11 cellular contexts compared by ENCODE assay signal in the genomic region with DNA sequence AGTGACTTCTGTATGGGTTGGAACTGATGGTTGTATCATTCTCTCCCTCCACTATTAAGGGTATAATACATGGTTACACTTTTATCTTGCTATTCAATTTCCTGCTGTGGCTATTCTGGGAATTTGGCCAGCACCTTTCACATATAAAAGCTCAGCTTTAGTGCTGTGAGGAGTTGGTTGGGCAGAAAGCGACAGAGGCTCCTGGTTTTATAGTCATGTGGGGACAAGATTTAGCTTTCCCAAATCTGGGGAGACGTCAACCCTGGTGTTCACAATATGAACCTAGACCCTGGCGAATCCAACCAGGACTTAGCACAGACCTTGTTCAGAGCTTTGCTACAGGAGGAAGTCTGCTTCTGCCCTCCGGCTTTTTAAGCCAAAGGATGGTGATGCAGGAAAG. TPM values are rescaled to one million over a fixed set of nuclear protein-coding genes. Genes with fewer than 3 reads are reported as not detected.
DNase-seq lines count a peak whose midpoint lies in the region; ATAC-seq and TF ChIP-seq lines count a peak whose summit lies in the region.
"Had no signal": no experiment of that assay in that cellular context is flagged by ENCODE, and none has a peak within 500 bp of the region (broad histone marks: within the 10 kb centered on the region; RNA-seq: fewer than 3 reads in every experiment).

No MANE protein-coding gene starts in this region.

- peaks cover 16% of the 10 kb centered on the region for H3K4me1 ChIP-seq in rectal smooth muscle tissue (ENCODE audit: control insufficient read depth, insufficient read depth, low read length)

- H3K4me1 Mint-ChIP-seq in immature natural killer cell: no peaks in the 10 kb centered on the region

- H3K4me3 ChIP-seq in rectal smooth muscle tissue (ENCODE audit: low read length): no peak overlapping the region

- no peak overlapping the region for H3K9ac ChIP-seq in rectal smooth muscle tissue (ENCODE audit: low read length)

- no peak overlapping the region for H3K27ac Mint-ChIP-seq in immature natural killer cell
- H3K27ac Mint-ChIP-seq: activated CD8-positive, alpha-beta memory T cell treated with anti-CD3 and anti-CD28 coated beads, Interleukin-2, amount 10 ng/mL, durations not matched to agents 7 days and 5 days had no signal

- peaks cover 2 to 9% (median 4%) of the 10 kb centered on the region in 3 donors for H3K27me3 Mint-ChIP-seq in immature natural killer cell (ENCODE audit: low read depth in 3 of 3)

- no peaks in the 10 kb centered on the region for H3K36me3 Mint-ChIP-seq in immature natural killer cell
- H3K36me3 Mint-ChIP-seq: activated CD8-positive, alpha-beta memory T cell treated with anti-CD3 and anti-CD28 coated beads, Interleukin-2, amount 10 ng/mL, durations not matched to agents 7 days and 5 days had no signal

- DNase-seq in HCEC 1CT: peak; percentile 16
- peak; percentile 70 for DNase-seq in fibroblast of peridontal ligament (ENCODE audit: extremely low read depth)
- DNase-seq in NCI-H526 (lab: John Stamatoyannopoulos, UW): no peak
- DNase-seq in immature natural killer cell: no peak
- DNase-seq in NCI-H510A (lab: John Stamatoyannopoulos, UW): no peak
- DNase-seq: activated CD8-positive, alpha-beta memory T cell treated with anti-CD3 and anti-CD28 coated beads, Interleukin-2, amount 10 ng/mL, durations not matched to agents 7 days and 5 days; small intestine; stimulated activated naive CD4-positive, alpha-beta T cell had no signal

- H3K27ac ChIP-seq in rectal smooth muscle tissue (ENCODE audit: low read depth, low read length): peak overlapping the region; percentile 39

- H3K36me3 ChIP-seq in rectal smooth muscle tissue (ENCODE audit: control insufficient read depth, insufficient read depth, low read length): no peaks in the 10 kb centered on the region

- H3K27me3 ChIP-seq in rectal smooth muscle tissue (ENCODE audit: control insufficient read depth, insufficient read depth, low read length): no peaks in the 10 kb centered on the region

- ATAC-seq in SK-N-SH treated with all-trans-retinoic acid at 6 μM for 48 hours: peak; percentile 60
- ATAC-seq in GM18861 (IDR thresholded peaks at IDR 0.05; ENCODE audit: unreplicated experiment): no peak
- ATAC-seq: activated CD8-positive, alpha-beta memory T cell treated with anti-CD3 and anti-CD28 coated beads, Interleukin-2, amount 10 ng/mL, durations not matched to agents 7 days and 5 days had no signal

- H3K4me3 Mint-ChIP-seq in immature natural killer cell: no peak overlapping the region
- H3K4me3 Mint-ChIP-seq: activated CD8-positive, alpha-beta memory T cell treated with anti-CD3 and anti-CD28 coated beads, Interleukin-2, amount 10 ng/mL, durations not matched to agents 7 days and 5 days had no signal

- H3K9me3 Mint-ChIP-seq in immature natural killer cell: no peaks in the 10 kb centered on the region

TF ChIP-seq in SK-N-SH treated with all-trans-retinoic acid at 6 μM for 48 hours, 23 proteins besides CTCF, POLR2A, EP300 and RAD21:
- TF ChIP-seq ZNF70 (CRISPR knock-in tag; IDR thresholded peaks at IDR 0.05): peak; percentile 94
- no peak for TF ChIP-seq BACH2 (CRISPR knock-in tag; IDR thresholded peaks at IDR 0.05; ENCODE audit: borderline replicate concordance)

RNA-seq across cellular contexts. Expression of gene FOS, which starts 36.5 kb away (rescaled TPM):
- 100 to 1,000 TPM; 525 to 765 (median 608) TPM for polyA plus RNA-seq in immature natural killer cell

Comparison
In these comparisons a context has a peak if more than half of its experiments do, and no peak if none do; other contexts are left out.
1. DNase-seq: peak in HCEC 1CT (single experiment) and fibroblast of peridontal ligament (single experiment); none in NCI-H526 (0 of 2), immature natural killer cell (0 of 3) and NCI-H510A (single experiment).